ENCODE assay signal across 18 cellular contexts in the genomic region with DNA sequence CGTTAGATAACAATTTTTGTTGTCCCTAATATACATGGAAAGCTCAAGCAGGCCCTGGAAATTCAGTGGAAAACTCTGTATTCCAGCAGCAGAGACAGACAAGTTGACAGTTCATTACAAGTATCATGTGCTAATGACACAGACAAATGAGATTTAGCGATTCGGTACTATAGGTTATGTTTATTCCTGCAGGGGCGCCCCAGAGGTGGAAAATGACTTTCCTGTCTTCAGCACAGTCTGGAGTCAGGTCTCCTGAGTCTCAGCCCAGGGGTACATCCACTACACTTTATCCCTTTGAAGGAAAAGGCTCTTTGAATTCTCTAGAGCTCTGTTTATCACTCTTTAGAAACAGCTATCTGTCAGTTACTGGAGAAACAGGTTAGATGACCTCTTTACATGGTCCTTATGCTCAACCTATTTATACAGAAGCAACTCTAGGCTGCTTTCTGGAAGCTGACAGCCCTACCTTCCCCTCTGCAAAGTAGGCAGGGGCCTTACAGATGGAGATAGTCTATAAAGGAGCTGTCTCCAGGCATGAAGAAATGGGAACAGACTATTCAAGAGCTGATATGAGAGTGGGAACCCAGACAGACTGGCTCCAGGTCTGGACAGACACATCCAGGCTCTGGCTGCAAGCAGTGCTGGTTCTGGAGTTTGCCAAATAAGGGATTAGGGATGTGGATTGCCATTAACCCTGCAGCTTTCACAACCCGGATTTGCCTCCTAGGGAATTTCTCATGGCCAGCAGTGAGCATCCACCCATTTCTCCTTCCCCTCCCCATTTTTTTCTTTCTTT.
"Had no signal": no experiment of that assay in that cellular context is flagged by ENCODE, and none has a peak within 500 bp of the region (broad histone marks: within the 10 kb centered on the region; RNA-seq: fewer than 3 reads in every experiment).

No MANE protein-coding gene starts in this region.

- H3K4me1 ChIP-seq: prostate gland, thyroid gland had no signal

- H3K9me3 Mint-ChIP-seq: natural killer cell treated with Interleukin-12 subunit alpha and Interleukin-12 subunit beta and Interleukin-15 and Interleukin-18, amount 100 ng/mL, for 72 hours had no signal

- H3K9me3 ChIP-seq: prostate gland, thyroid gland had no signal

- H3K4me3 Mint-ChIP-seq: activated CD4-positive, alpha-beta memory T cell treated with anti-CD3 and anti-CD28 coated beads for 36 hours; activated naive CD4-positive, alpha-beta T cell treated with anti-CD3 and anti-CD28 coated beads, Interleukin-2, amount 10 ng/mL, durations not matched to agents 7 days and 5 days; dendritic cell treated with granulocyte-macrophage colony-stimulating factor and Interleukin-4, amounts not matched to agents 40 ng/mL and 50 ng/mL, for 4 days; natural killer cell treated with Interleukin-12 subunit alpha and Interleukin-12 subunit beta and Interleukin-15 and Interleukin-18, amount 100 ng/mL, for 72 hours; T-helper 17 cell had no signal

- H3K27ac Mint-ChIP-seq: activated CD4-positive, alpha-beta memory T cell treated with anti-CD3 and anti-CD28 coated beads for 36 hours; activated naive CD4-positive, alpha-beta T cell treated with anti-CD3 and anti-CD28 coated beads, Interleukin-2, amount 10 ng/mL, durations not matched to agents 7 days and 5 days; dendritic cell treated with granulocyte-macrophage colony-stimulating factor and Interleukin-4, amounts not matched to agents 40 ng/mL and 50 ng/mL, for 4 days; natural killer cell treated with Interleukin-12 subunit alpha and Interleukin-12 subunit beta and Interleukin-15 and Interleukin-18, amount 100 ng/mL, for 72 hours; T-helper 17 cell had no signal

- H3K4me2 ChIP-seq: hepatocyte had no signal

- H3K79me2 ChIP-seq: hepatocyte had no signal

- H3K36me3 Mint-ChIP-seq: activated naive CD4-positive, alpha-beta T cell treated with anti-CD3 and anti-CD28 coated beads, Interleukin-2, amount 10 ng/mL, durations not matched to agents 7 days and 5 days; natural killer cell treated with Interleukin-12 subunit alpha and Interleukin-12 subunit beta and Interleukin-15 and Interleukin-18, amount 100 ng/mL, for 72 hours had no signal

- H3K36me3 ChIP-seq: prostate gland, thyroid gland had no signal

- H3K4me1 Mint-ChIP-seq: activated naive CD4-positive, alpha-beta T cell treated with anti-CD3 and anti-CD28 coated beads, Interleukin-2, amount 10 ng/mL, durations not matched to agents 7 days and 5 days; T-helper 17 cell had no signal

- DNase-seq: activated CD4-positive, alpha-beta memory T cell treated with anti-CD3 and anti-CD28 coated beads for 36 hours; activated CD4-positive, alpha-beta T cell treated with anti-CD3 and anti-CD28 coated beads for 48 hours; activated CD4-positive, CD25-positive, alpha-beta regulatory T cell; activated naive CD4-positive, alpha-beta T cell treated with anti-CD3 and anti-CD28 coated beads, Interleukin-2, amount 10 ng/mL, durations not matched to agents 7 days and 5 days; activated T-cell treated with anti-CD3 and anti-CD28 coated beads, Interleukin-2, amount 50 U/mL, for 48 hours; amygdala; effector memory CD4-positive, alpha-beta T cell; glutamatergic neuron; stimulated activated CD4-positive, alpha-beta T cell treated with anti-CD3 and anti-CD28 coated beads, Interleukin-4, amount 100 ng/mL, for 24 hours; stimulated activated naive CD4-positive, alpha-beta T cell treated with Interleukin-2 at 50 U/mL for 16 hours; T-helper 17 cell; thyroid gland had no signal

- H3K27me3 ChIP-seq: thyroid gland had no signal

- H3K4me3 ChIP-seq: hepatocyte, prostate gland, thyroid gland had no signal

- H3K27ac ChIP-seq: hepatocyte, prostate gland, thyroid gland had no signal

- FAIRE-seq: frontal cortex had no signal

- H2AFZ ChIP-seq: hepatocyte had no signal

- ATAC-seq: esophagus mucosa; natural killer cell treated with Interleukin-12 subunit alpha and Interleukin-12 subunit beta and Interleukin-15 and Interleukin-18, amount 100 ng/mL, for 72 hours; T-helper 17 cell had no signal
